Comparison of ENCODE assay signal across 28 cellular contexts in the genomic region with DNA sequence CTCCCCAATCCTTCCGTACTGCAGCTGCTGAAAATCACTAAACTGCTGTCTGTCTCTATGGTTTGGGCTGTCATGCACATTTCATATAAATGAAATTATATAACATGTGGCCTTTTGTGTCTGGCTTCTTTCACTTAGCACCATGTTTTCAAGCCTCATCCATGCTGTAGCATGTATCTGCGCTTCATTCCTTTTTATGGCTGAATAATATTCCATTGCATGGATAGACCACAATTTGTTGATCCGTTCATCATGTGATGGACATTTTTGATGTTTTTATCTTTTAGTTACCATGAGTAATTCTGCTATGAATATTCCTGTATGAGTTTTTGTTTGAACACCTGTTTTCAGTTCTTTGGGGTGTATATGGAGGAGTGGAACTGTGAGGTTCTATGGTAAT.
"Had no signal": no experiment of that assay in that cellular context is flagged by ENCODE, and none has a peak within 500 bp of the region (broad histone marks: within the 10 kb centered on the region; RNA-seq: fewer than 3 reads in every experiment).

No MANE protein-coding gene starts in this region.

- H3K27ac ChIP-seq: colonic mucosa, coronary artery, dorsolateral prefrontal cortex, epithelial cell of prostate, esophagus muscularis mucosa, esophagus squamous epithelium, foreskin keratinocyte, gastrocnemius medialis, gastroesophageal sphincter, heart left ventricle, heart right ventricle had no signal

- H3K9me3 ChIP-seq: colonic mucosa, gastrocnemius medialis had no signal

- DNase-seq: colonic mucosa; cortex of kidney; dermis blood vessel endothelial cell; dorsolateral prefrontal cortex; effector CD4-positive, alpha-beta T cell; effector CD8-positive, alpha-beta T cell; effector memory CD4-positive, alpha-beta T cell; effector memory CD8-positive, alpha-beta T cell; endodermal cell; erythroblast; esophagus squamous epithelium; foreskin fibroblast; foreskin keratinocyte; foreskin melanocyte; gastrocnemius medialis; glutamatergic neuron; head of caudate nucleus; heart left ventricle; heart right ventricle had no signal

- H3K36me3 ChIP-seq: colonic mucosa, esophagus muscularis mucosa, esophagus squamous epithelium, gastrocnemius medialis, gastroesophageal sphincter, heart left ventricle, heart right ventricle had no signal

- H3K4me3 ChIP-seq: colonic mucosa, coronary artery, dorsolateral prefrontal cortex, esophagus muscularis mucosa, esophagus squamous epithelium, gastrocnemius medialis, gastroesophageal sphincter, heart left ventricle, heart right ventricle had no signal

- FAIRE-seq: colon, endometrium, endothelial cell of umbilical vein, frontal cortex had no signal

- H3K4me1 ChIP-seq: colonic mucosa, esophagus muscularis mucosa, esophagus squamous epithelium, foreskin keratinocyte, gastrocnemius medialis, gastroesophageal sphincter had no signal

- H3K27me3 ChIP-seq: colonic mucosa, dorsolateral prefrontal cortex, esophagus muscularis mucosa, esophagus squamous epithelium, foreskin keratinocyte, gastrocnemius medialis, gastroesophageal sphincter, heart left ventricle, heart right ventricle had no signal

- ATAC-seq: effector memory CD8-positive, alpha-beta T cell; esophagus mucosa; foreskin keratinocyte; gastrocnemius medialis; gastroesophageal sphincter; heart left ventricle; heart right ventricle had no signal
